Comparison of ENCODE assay signal across 20 cellular contexts in the genomic region with DNA sequence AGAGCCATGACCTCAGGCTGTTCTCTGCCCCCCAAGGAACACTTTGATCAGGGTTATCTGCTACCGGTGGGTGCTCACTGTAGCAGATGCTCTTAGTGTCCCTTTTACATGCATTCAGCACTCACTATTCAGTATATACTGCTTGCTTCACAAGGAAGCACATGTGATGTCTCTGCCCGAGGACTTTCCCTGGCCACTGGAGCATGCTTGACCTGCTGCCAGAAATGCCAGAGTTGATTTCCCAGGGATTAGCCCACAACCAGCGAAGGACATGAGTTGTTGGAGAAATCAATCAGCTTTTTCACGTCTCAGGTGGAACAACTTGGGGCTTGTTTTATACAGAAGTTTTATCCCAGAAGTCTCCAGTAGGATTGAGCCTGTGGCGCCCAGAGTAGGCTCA. TPM values are rescaled to one million over a fixed set of nuclear protein-coding genes. Genes with fewer than 3 reads are reported as not detected.
A peak's percentile ranks its signal among the peaks of the same experiment; 100 is the strongest.
DNase-seq lines count a peak whose midpoint lies in the region; ATAC-seq, FAIRE-seq and TF ChIP-seq lines count a peak whose summit lies in the region.
"Had no signal": no experiment of that assay in that cellular context is flagged by ENCODE, and none has a peak within 500 bp of the region (broad histone marks: within the 10 kb centered on the region; RNA-seq: fewer than 3 reads in every experiment).

No MANE protein-coding gene starts in this region.

- CTCF ChIA-PET in CD4-positive, alpha-beta T cell (lab: Charles Lee): no interaction called here

- H3K9me3 Mint-ChIP-seq in CD4-positive, alpha-beta T cell: no peaks in the 10 kb centered on the region
- H3K9me3 Mint-ChIP-seq: CD4-positive, alpha-beta memory T cell had no signal

- H3K27ac ChIP-seq in pancreas: no peak overlapping the region
- H3K27ac ChIP-seq in CD4-positive, alpha-beta T cell (ENCODE audit: low read depth, low read length): no peak overlapping the region
- H3K27ac ChIP-seq: A549, SK-N-MC had no signal

- H3K27me3 ChIP-seq in pancreas: peaks cover 0 to 7% (median 0%) of the 10 kb centered on the region in 4 donors
- no peaks in the 10 kb centered on the region for H3K27me3 ChIP-seq in CD4-positive, alpha-beta T cell (ENCODE audit: control insufficient read depth, insufficient read depth, low read length)

- peaks cover 53% of the 10 kb centered on the region for H3K4me1 Mint-ChIP-seq in CD4-positive, alpha-beta T cell (ENCODE audit: low read depth)

- no peak for TF ChIP-seq CTCF in pancreas (IDR thresholded peaks at IDR 0.05)
- no peak for TF ChIP-seq CTCF in CD4-positive, alpha-beta T cell (IDR thresholded peaks at IDR 0.05)

- FAIRE-seq in pancreas (lab: Jason Lieb, UNC): no peak
- FAIRE-seq: A549, D721Med had no signal

- H3K36me3 Mint-ChIP-seq in CD4-positive, alpha-beta T cell (ENCODE audit: low read depth): no peaks in the 10 kb centered on the region
- H3K36me3 Mint-ChIP-seq: CD4-positive, alpha-beta memory T cell had no signal

- no peaks in the 10 kb centered on the region for H3K36me3 ChIP-seq in pancreas
- H3K36me3 ChIP-seq: HAP-1 had no signal

- 37 to 45% methylated on average over 5 of the region's 5 CpGs for WGBS in pancreas, 2 donors

- DNase-seq in AG20443 (ENCODE audit: low spot score) (peak; percentile 9), RPMI7951 (ENCODE audit: low read depth) (peak; percentile 9), fibroblast of gingiva (ENCODE audit: low read depth) (peak; percentile 2), pancreas (peak in 4 of 6 donors; percentile 1 to 40 (median 20)), NCI-H2227 treated with DMSO at 0.1 percent for 48 hours (lab: John Stamatoyannopoulos, UW) (no peak)
- DNase-seq in CD4-positive, alpha-beta T cell: no peak
- DNase-seq: CD4-positive, alpha-beta memory T cell; Karpas-422; NCI-H1436 treated with DMSO at 0.1 percent for 48 hours; NCI-H2081; NCI-H345; NCI-H69; PC-3 had no signal

- POLR2A ChIA-PET in CD4-positive, alpha-beta T cell (lab: Charles Lee): no interaction called here

- H3K4me3 ChIP-seq in pancreas: no peak overlapping the region
- H3K4me3 ChIP-seq: A549, HAP-1, SK-N-MC had no signal

- intact Hi-C loops in pancreas (cut with DNase I): no loop called here
- intact Hi-C loops in CD4-positive, alpha-beta T cell (cut with DNase I, micrococcal nuclease): no loop called here

- ATAC-seq in pancreas (peak; percentile 23 to 82 (median 44)), GM21515 (IDR thresholded peaks at IDR 0.05; ENCODE audit: unreplicated experiment) (no peak), GM21529 (IDR thresholded peaks at IDR 0.05; ENCODE audit: unreplicated experiment) (no peak)
- no peak for ATAC-seq in CD4-positive, alpha-beta T cell (ENCODE audit: poor library complexity)
- ATAC-seq: A549, PC-3 had no signal

- H3K9me3 ChIP-seq in pancreas: no peaks in the 10 kb centered on the region
- H3K9me3 ChIP-seq in CD4-positive, alpha-beta T cell (ENCODE audit: control insufficient read depth, low read length): no peaks in the 10 kb centered on the region
- H3K9me3 ChIP-seq: A549, HAP-1 had no signal

- no peaks in the 10 kb centered on the region for H3K27me3 Mint-ChIP-seq in CD4-positive, alpha-beta T cell
- H3K27me3 Mint-ChIP-seq: B cell; CD4-positive, alpha-beta memory T cell had no signal

- H3K27ac Mint-ChIP-seq in CD4-positive, alpha-beta T cell: no peak overlapping the region
- H3K27ac Mint-ChIP-seq: CD4-positive, alpha-beta memory T cell had no signal

- H3K4me3 Mint-ChIP-seq in CD4-positive, alpha-beta T cell: no peak overlapping the region
- H3K4me3 Mint-ChIP-seq: B cell; CD4-positive, alpha-beta memory T cell had no signal

- H3K4me1 ChIP-seq in pancreas: no peaks in the 10 kb centered on the region
- H3K4me1 ChIP-seq: A549, HAP-1 had no signal

RNA-seq across cellular contexts. Expression of a gene that starts 51.2 kb away (rescaled TPM):
- 34.4 and 47.7 TPM in 2 replicates for total RNA-seq in RPMI7951 (2014; rRNA removed; shearing (Covaris generic))
- 10 to 100 TPM; 15.0 to 29.8 (median 18.9) TPM for total RNA-seq in pancreas
- 10 to 100 TPM in 1 of 2 donors, 1 to 10 TPM in 1; 4.8 to 15.0 TPM for polyA plus RNA-seq in pancreas
- total RNA-seq in CD4-positive, alpha-beta T cell: 10 to 100 TPM; 39.6 to 39.7 TPM

Comparison
In these comparisons a context has a peak if more than half of its experiments do, and no peak if none do; other contexts are left out.
1. DNase-seq: peak in AG20443 (single experiment), RPMI7951 (single experiment), fibroblast of gingiva (single experiment) and pancreas (4 of 6); none in NCI-H2227 treated with DMSO at 0.1 percent for 48 hours (single experiment) and CD4-positive, alpha-beta T cell (0 of 10).
2. ATAC-seq: peak in pancreas (4 of 4); none in GM21515 (single experiment), GM21529 (single experiment) and CD4-positive, alpha-beta T cell (single experiment).